ENCODE assay signal across 13 cellular contexts in genomic region chr3:146308222-146308621, GRCh38. TPM values are rescaled to one million over a fixed set of nuclear protein-coding genes. Genes with fewer than 3 reads are reported as not detected.
DNase-seq lines count a peak whose midpoint lies in the region; ATAC-seq and TF ChIP-seq lines count a peak whose summit lies in the region.
"Had no signal": no experiment of that assay in that cellular context is flagged by ENCODE, and none has a peak within 500 bp of the region (broad histone marks: within the 10 kb centered on the region; RNA-seq: fewer than 3 reads in every experiment).

No MANE protein-coding gene starts in this region.

- TF ChIP-seq CTCF in gastroesophageal sphincter (IDR thresholded peaks at IDR 0.05) (no peak), sigmoid colon (IDR thresholded peaks at IDR 0.05) (no peak)

- no peak for TF ChIP-seq EP300 in gastroesophageal sphincter (IDR thresholded peaks at IDR 0.05)
- TF ChIP-seq EP300 in sigmoid colon (IDR thresholded peaks at IDR 0.05) = no peak

- intact Hi-C loops in sigmoid colon (cut with DNase I) = no loop called here

- peak overlapping the region; percentile 76 for H3K4me3 ChIP-seq in adipocyte (ENCODE audit: low read length)
- H3K4me3 ChIP-seq in gastroesophageal sphincter = no peak overlapping the region
- no peak overlapping the region for H3K4me3 ChIP-seq in sigmoid colon

- H3K36me3 ChIP-seq in adipocyte (ENCODE audit: control insufficient read depth, insufficient read depth, low read length, severe bottlenecking) (no peaks in the 10 kb centered on the region), gastroesophageal sphincter (no peaks in the 10 kb centered on the region), sigmoid colon (no peaks in the 10 kb centered on the region)

- DNase-seq in ELR (ENCODE audit: low read depth) (peak; percentile 64), adipocyte (ENCODE audit: low read depth) (peak; percentile 84), sigmoid colon (no peak), LoVo (ENCODE audit: low spot score) (no peak)
- DNase-seq: anterior cingulate cortex; Kasumi-1; stimulated activated CD4-positive, alpha-beta T cell treated with anti-CD3 and anti-CD28 coated beads, Interleukin-2, amount 100 ng/mL, for 48 hours; substantia nigra had no signal

- H3K4me1 ChIP-seq in adipocyte (ENCODE audit: control insufficient read depth, insufficient read depth, low read length) = peaks cover 24% of the 10 kb centered on the region
- H3K4me1 ChIP-seq in gastroesophageal sphincter = peaks cover 0 to 16% (median 0%) of the 10 kb centered on the region in 3 donors
- H3K4me1 ChIP-seq in sigmoid colon = peaks cover 0 to 13% (median 6%) of the 10 kb centered on the region in 4 donors

- no peaks in the 10 kb centered on the region for H3K27me3 ChIP-seq in adipocyte (replicated peaks; ENCODE audit: control insufficient read depth, insufficient read depth, low read length)
- H3K27me3 ChIP-seq in gastroesophageal sphincter = no peaks in the 10 kb centered on the region
- H3K27me3 ChIP-seq in sigmoid colon = no peaks in the 10 kb centered on the region

- TF ChIP-seq POLR2A in gastroesophageal sphincter (IDR thresholded peaks at IDR 0.05) (no peak), sigmoid colon (IDR thresholded peaks at IDR 0.05) (no peak)

- peak overlapping the region; percentile 84 for H3K9ac ChIP-seq in adipocyte (ENCODE audit: low read length)

- H3K27ac ChIP-seq in gastroesophageal sphincter = peak overlapping the region in 3 of 4 donors; percentile 40 to 70 (median 56)
- peak overlapping the region in 3 of 4 donors; percentile 5 to 53 (median 11) for H3K27ac ChIP-seq in sigmoid colon

- peak; percentile 67 for ATAC-seq in gastroesophageal sphincter
- ATAC-seq in HG03139 (IDR thresholded peaks at IDR 0.05; ENCODE audit: unreplicated experiment) = no peak
- no peak for ATAC-seq in HG03108 (IDR thresholded peaks at IDR 0.05; ENCODE audit: unreplicated experiment)
- no peak for ATAC-seq in HG03025 (IDR thresholded peaks at IDR 0.05; ENCODE audit: low FRiP score, unreplicated experiment)

- H3K9me3 ChIP-seq in adipocyte (ENCODE audit: control insufficient read depth, low read length) = peaks cover 10% of the 10 kb centered on the region
- H3K9me3 ChIP-seq in gastroesophageal sphincter = no peaks in the 10 kb centered on the region
- H3K9me3 ChIP-seq in sigmoid colon = no peaks in the 10 kb centered on the region

RNA-seq across cellular contexts. Expression of gene PLSCR4, which starts 57.3 kb away (rescaled TPM):
- total RNA-seq in gastroesophageal sphincter (10 to 100 TPM; 42.0 to 83.3 (median 61.5) TPM), sigmoid colon (10 to 100 TPM; 53.5 to 67.4 (median 56.1) TPM)
- polyA plus RNA-seq in sigmoid colon = 10 to 100 TPM; 17.5 to 32.4 (median 29.8) TPM
- total RNA-seq: activated CD8-positive, alpha-beta memory T cell treated with anti-CD3 and anti-CD28 coated beads for 36 hours had no signal

Comparison
In these comparisons a context has a peak if more than half of its experiments do, and no peak if none do; other contexts are left out.
1. DNase-seq: peak in ELR (single experiment) and adipocyte (single experiment); none in sigmoid colon (single experiment) and LoVo (single experiment).